Comparison of ENCODE assay signal across 12 cellular contexts in the genomic region with DNA sequence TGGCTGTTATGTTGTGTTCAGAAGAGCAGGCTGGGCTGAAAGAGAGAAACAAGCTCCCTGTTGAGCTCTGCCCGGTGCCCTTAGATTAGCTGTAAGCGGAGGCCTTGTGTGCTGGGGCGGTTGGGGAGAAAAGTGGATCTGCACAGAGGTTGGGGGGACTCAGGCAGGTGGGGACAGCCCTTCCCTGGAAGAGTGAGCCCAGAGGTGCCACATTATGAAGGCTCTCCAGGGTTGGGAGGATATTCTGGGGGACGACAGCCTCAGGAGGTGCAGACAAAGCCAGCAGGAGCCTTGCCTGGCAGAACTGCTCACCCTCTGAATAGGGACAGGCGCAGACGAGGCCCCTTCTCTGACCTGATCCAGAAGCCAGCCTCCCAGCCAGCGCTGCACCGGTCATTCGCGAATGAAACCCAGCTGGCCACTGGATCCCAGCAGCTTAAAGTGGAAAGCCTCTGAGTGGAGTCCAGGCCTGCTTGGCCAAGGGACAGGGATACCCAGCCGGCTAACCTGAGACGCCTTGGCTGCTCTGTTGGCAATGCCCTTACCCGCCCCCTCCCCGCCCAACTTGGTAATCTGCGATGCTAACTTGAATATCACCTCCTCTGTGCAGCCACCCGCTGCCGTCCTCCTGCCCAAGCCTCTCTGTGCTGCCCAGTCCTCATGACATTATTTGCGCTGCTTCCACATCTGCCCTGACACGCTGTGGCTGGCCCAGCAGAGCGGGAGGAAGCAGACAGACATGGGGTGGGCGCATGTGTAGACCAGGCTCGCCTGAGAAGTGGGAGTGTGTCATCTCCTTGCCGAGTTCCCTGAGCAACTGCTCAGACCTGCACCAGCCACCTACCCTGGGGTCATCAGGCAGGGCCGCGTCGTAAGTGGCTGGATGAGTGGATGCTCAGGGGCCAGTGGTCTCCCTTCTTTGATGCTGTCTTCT. TPM values are rescaled to one million over a fixed set of nuclear protein-coding genes. Genes with fewer than 3 reads are reported as not detected.
DNase-seq lines count a peak whose midpoint lies in the region; ATAC-seq, FAIRE-seq and TF ChIP-seq lines count a peak whose summit lies in the region.
"Had no signal": no experiment of that assay in that cellular context is flagged by ENCODE, and none has a peak within 500 bp of the region (broad histone marks: within the 10 kb centered on the region; RNA-seq: fewer than 3 reads in every experiment).

No MANE protein-coding gene starts in this region.

- peak overlapping the region in 9 of 10 donors; percentile 19 to 86 (median 37) for H3K27ac Mint-ChIP-seq in naive thymus-derived CD8-positive, alpha-beta T cell
- H3K27ac Mint-ChIP-seq: activated T-helper 1 cell treated with anti-CD3 and anti-CD28 coated beads, Interleukin-12 subunit alpha, Interleukin-12 subunit beta, Interleukin-2, Interleukin-4 antibody, amounts not matched to agents 30 ng/mL and 10 ng/mL and 1 ng/mL, durations not matched to agents 14 hours and 24 hours and 36 hours had no signal

- no peak for TF ChIP-seq CTCF in A549 (IDR thresholded peaks at IDR 0.05)
- no peak for TF ChIP-seq CTCF in Loucy (conservative IDR thresholded peaks at IDR 0.05; ENCODE audit: low read length)
- no peak for TF ChIP-seq CTCF in epithelial cell of esophagus (IDR thresholded peaks at IDR 0.05; ENCODE audit: insufficient read depth, low read depth, low read length, missing control alignments)

- peak overlapping the region in 1 of 2 experiments; percentile 60; a peak in 3 of 6 replicates for H3K27ac ChIP-seq in A549

- no peak overlapping the region for H3K9ac ChIP-seq in Loucy (ENCODE audit: low read depth, low read length, poor library complexity, severe bottlenecking)

- H3K4me2 ChIP-seq in A549 = peak overlapping the region; percentile 51
- H3K4me2 ChIP-seq in Loucy (ENCODE audit: low read depth, low read length, poor library complexity, severe bottlenecking) = peak overlapping the region; percentile 19

- H3K4me1 ChIP-seq in A549 = peaks cover 39% of the 10 kb centered on the region
- peaks cover 37% of the 10 kb centered on the region for H3K4me1 ChIP-seq in Loucy (ENCODE audit: insufficient read depth, low read length, poor library complexity, severe bottlenecking)

- no peak for FAIRE-seq in A549 (lab: Jason Lieb, UNC)

- peaks cover 78% of the 10 kb centered on the region for H3K79me2 ChIP-seq in Loucy (ENCODE audit: insufficient read depth, low read length)

- peak in 1 of 2 experiments; percentile 23; a peak in 3 of 6 replicates for ATAC-seq in A549
- ATAC-seq in naive thymus-derived CD8-positive, alpha-beta T cell = no peak
- no peak for ATAC-seq in GM19035 (IDR thresholded peaks at IDR 0.05; ENCODE audit: unreplicated experiment)
- ATAC-seq in HG02763 (IDR thresholded peaks at IDR 0.05; ENCODE audit: unreplicated experiment) = no peak
- ATAC-seq in GM21423 (IDR thresholded peaks at IDR 0.05; ENCODE audit: unreplicated experiment) = no peak

- no peaks in the 10 kb centered on the region for H3K9me2 ChIP-seq in Loucy (replicated peaks; ENCODE audit: low read depth, low read length)

- H4K20me1 ChIP-seq in Loucy (ENCODE audit: insufficient read depth, low read length, poor library complexity, severe bottlenecking) = peaks cover 25% of the 10 kb centered on the region

- H2AFZ ChIP-seq in Loucy (ENCODE audit: low read length) = no peak overlapping the region

- no peak overlapping the region for H3K4me3 Mint-ChIP-seq in naive thymus-derived CD8-positive, alpha-beta T cell
- H3K4me3 Mint-ChIP-seq: activated T-helper 1 cell treated with anti-CD3 and anti-CD28 coated beads, Interleukin-12 subunit alpha, Interleukin-12 subunit beta, Interleukin-2, Interleukin-4 antibody, amounts not matched to agents 30 ng/mL and 10 ng/mL and 1 ng/mL, durations not matched to agents 14 hours and 24 hours and 36 hours had no signal

- H3K27me3 ChIP-seq in Loucy (ENCODE audit: insufficient read depth, low read length, poor library complexity, severe bottlenecking) = no peaks in the 10 kb centered on the region

- no peaks in the 10 kb centered on the region for H3K9me3 Mint-ChIP-seq in naive thymus-derived CD8-positive, alpha-beta T cell
- H3K9me3 Mint-ChIP-seq: activated T-helper 1 cell treated with anti-CD3 and anti-CD28 coated beads, Interleukin-12 subunit alpha, Interleukin-12 subunit beta, Interleukin-2, Interleukin-4 antibody, amounts not matched to agents 30 ng/mL and 10 ng/mL and 1 ng/mL, durations not matched to agents 14 hours and 24 hours and 36 hours had no signal

- H3K27me3 Mint-ChIP-seq in naive thymus-derived CD8-positive, alpha-beta T cell = no peaks in the 10 kb centered on the region

- CTCF ChIA-PET in A549 (lab: Yijun Ruan, JAX) = interaction anchor here (0.8 to 9.2 kb wide), 7 partner anchors 11 to 47 kb away, joined by 3 to 95 read pairs (median 4); no protein-coding TSS in a partner anchor

- H3K36me3 ChIP-seq in Loucy (ENCODE audit: insufficient read depth, low read length) = no peaks in the 10 kb centered on the region

- no peak for TF ChIP-seq POLR2A in A549 (IDR thresholded peaks at IDR 0.05; ENCODE audit: low read length)

- 85% methylated on average over 25 of the region's 26 CpGs for WGBS in A549 (ENCODE audit: missing lambda C conversion rate)

- POLR2A ChIA-PET in A549 (lab: Yijun Ruan, JAX) = interaction anchor here (0.5 kb wide), 1 partner anchor 524 kb away, joined by 3 read pairs; no protein-coding TSS in a partner anchor
- POLR2A ChIA-PET in naive thymus-derived CD8-positive, alpha-beta T cell (lab: Charles Lee) = interaction anchor here (0.6 kb wide), 3 partner anchors 40 to 315 kb away, joined by 5 to 6 read pairs (median 5); no protein-coding TSS in a partner anchor

- no peak for DNase-seq in A549 (ENCODE audit: low read depth in 1 of 2, low spot score in 1 of 2)
- peak; percentile 92 for DNase-seq in epithelial cell of esophagus (ENCODE audit: low read depth)
- DNase-seq in naive thymus-derived CD8-positive, alpha-beta T cell = peak in 1 of 10 donors; percentile 42
- no peak for DNase-seq in activated CD8-positive, alpha-beta memory T cell treated with anti-CD3 and anti-CD28 coated beads for 24 hours
- DNase-seq: Karpas-422; stimulated activated CD8-positive, alpha-beta memory T cell treated with anti-CD3 and anti-CD28 coated beads, Interleukin-4, amount 100 ng/mL, for 48 hours; T-helper 9 cell had no signal

- H3K36me3 Mint-ChIP-seq in naive thymus-derived CD8-positive, alpha-beta T cell = peaks cover 0 to 9% (median 0%) of the 10 kb centered on the region in 3 donors

- no peak for TF ChIP-seq EP300 in A549 (IDR thresholded peaks at IDR 0.05)

- H3K4me3 ChIP-seq in A549 (no peak overlapping the region), Loucy (ENCODE audit: low read length, poor library complexity, severe bottlenecking) (no peak overlapping the region), epithelial cell of esophagus (ENCODE audit: low read length) (no peak overlapping the region)

- peaks cover 27 to 69% (median 57%) of the 10 kb centered on the region in 4 donors for H3K4me1 Mint-ChIP-seq in naive thymus-derived CD8-positive, alpha-beta T cell

- H3K9me3 ChIP-seq in A549 (no peaks in the 10 kb centered on the region), Loucy (ENCODE audit: insufficient read depth, low read depth, low read length) (no peaks in the 10 kb centered on the region)

- no peaks in the 10 kb centered on the region for H3F3A ChIP-seq in Loucy (ENCODE audit: low read depth)

- no peak for TF ChIP-seq RAD21 in A549 (conservative IDR thresholded peaks at IDR 0.05 in 1 of 2, IDR thresholded peaks at IDR 0.05 in 1 of 2)

TF ChIP-seq in A549, 52 proteins besides CTCF, POLR2A, EP300 and RAD21 (continues in another document):
- TF ChIP-seq HOXB13 (CRISPR knock-in tag; IDR thresholded peaks at IDR 0.05; ENCODE audit: low read depth) (no peak), MYC (IDR thresholded peaks at IDR 0.05; ENCODE audit: borderline replicate concordance, low read length) (no peak), MAZ (IDR thresholded peaks at IDR 0.05; ENCODE audit: borderline replicate concordance, low read depth, low read length) (no peak), GATA3 (IDR thresholded peaks at IDR 0.05; ENCODE audit: borderline replicate concordance) (no peak), FOSL2 (IDR thresholded peaks at IDR 0.05) (no peak), FOSL2 (CRISPR knock-in tag; IDR thresholded peaks at IDR 0.05) (no peak), KDM1A (IDR thresholded peaks at IDR 0.05; ENCODE audit: low read depth) (no peak), TP53 (CRISPR knock-in tag; IDR thresholded peaks at IDR 0.05) (no peak), NFE2L2 (conservative IDR thresholded peaks at IDR 0.05; ENCODE audit: low read length) (no peak), POLR2AphosphoS2 (conservative IDR thresholded peaks at IDR 0.05; ENCODE audit: low read length) (no peak), EHMT2 (IDR thresholded peaks at IDR 0.05; ENCODE audit: low read depth) (no peak), JUNB (IDR thresholded peaks at IDR 0.05) (no peak), NR3C1 (IDR thresholded peaks at IDR 0.05) (no peak), PHF8 (IDR thresholded peaks at IDR 0.05; ENCODE audit: borderline replicate concordance, low read depth) (no peak)
- TF ChIP-seq, protein P1, sequence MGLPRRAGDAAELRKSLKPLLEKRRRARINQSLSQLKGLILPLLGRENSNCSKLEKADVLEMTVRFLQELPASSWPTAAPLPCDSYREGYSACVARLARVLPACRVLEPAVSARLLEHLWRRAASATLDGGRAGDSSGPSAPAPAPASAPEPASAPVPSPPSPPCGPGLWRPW (IDR thresholded peaks at IDR 0.05) = no peak

RNA-seq across cellular contexts. Expression of a gene that starts 5.6 kb away (rescaled TPM):
- 9.0 and 10.3 TPM in 2 replicates for polyA plus RNA-seq in A549 (2011; rRNA removed)
- 14.6 and 16.8 TPM in 2 replicates for polyA plus RNA-seq in A549 (2012; cell fraction: cytosol; rRNA removed)
- 85.5 and 100 TPM in 2 replicates for polyA plus RNA-seq in A549 (2012; cell fraction: nucleus; rRNA removed)
- 9.1 to 11.2 TPM (median 10.6 TPM) in 3 replicates for polyA plus RNA-seq in A549 (2017; fragmentation: RNase III; extraction: RNeasy Plus Mini Kit Qiagen cat#74134 plus additional on column Dnase treatment)
- polyA minus RNA-seq in A549 (2011; rRNA and poly(A)+ RNA removed) = 18.0 and 19.9 TPM in 2 replicates
- total RNA-seq in naive thymus-derived CD8-positive, alpha-beta T cell = 100 to 1,000 TPM; 142 to 144 TPM
- polyA plus RNA-seq in naive thymus-derived CD8-positive, alpha-beta T cell = 10 to 100 TPM in 2 of 3 donors, 1 to 10 TPM in 1; 4.7 to 16.7 (median 12.9) TPM

RNA-seq across cellular contexts. Expression of a gene that starts 55.1 kb away (rescaled TPM):
- 14.4 and 18.6 TPM in 2 replicates for polyA plus RNA-seq in A549 (2011; rRNA removed)
- polyA plus RNA-seq in A549 (2012; cell fraction: cytosol; rRNA removed) = 21.2 and 21.5 TPM in 2 replicates
- polyA plus RNA-seq in A549 (2012; cell fraction: nucleus; rRNA removed) = 27.6 and 29.8 TPM in 2 replicates
- polyA plus RNA-seq in A549 (2017; fragmentation: RNase III; extraction: RNeasy Plus Mini Kit Qiagen cat#74134 plus additional on column Dnase treatment) = 16.0 to 17.0 TPM (median 16.2 TPM) in 3 replicates
- 12.1 and 14.6 TPM in 2 replicates for polyA minus RNA-seq in A549 (2011; rRNA and poly(A)+ RNA removed)
- 10 to 100 TPM; 36.4 to 37.2 TPM for total RNA-seq in naive thymus-derived CD8-positive, alpha-beta T cell
- 10 to 100 TPM; 15.2 to 19.4 (median 19.3) TPM for polyA plus RNA-seq in naive thymus-derived CD8-positive, alpha-beta T cell
